ENCODE assay signal across 13 cellular contexts in the genomic region with DNA sequence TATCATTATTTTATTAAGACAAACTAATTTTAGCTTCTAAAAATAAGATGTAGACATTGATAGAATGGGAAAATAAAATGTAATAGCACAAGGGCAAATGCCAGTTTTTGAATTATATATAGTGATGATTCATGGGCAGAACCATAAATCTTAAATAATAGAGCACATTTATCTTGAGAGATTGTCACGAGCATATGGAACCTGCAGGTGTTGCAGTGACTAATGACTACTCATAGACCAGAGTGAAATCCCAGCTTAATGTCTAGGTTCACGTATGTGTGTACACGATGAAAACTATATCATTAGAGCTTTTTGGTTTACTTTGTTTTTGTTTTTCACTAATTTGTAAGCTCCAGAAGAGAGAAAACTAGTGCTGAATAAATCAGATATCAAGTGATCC.
DNase-seq lines count a peak whose midpoint lies in the region.
"Had no signal": no experiment of that assay in that cellular context is flagged by ENCODE, and none has a peak within 500 bp of the region (broad histone marks: within the 10 kb centered on the region; RNA-seq: fewer than 3 reads in every experiment).

No MANE protein-coding gene starts in this region.

- peak; percentile 67 for DNase-seq in DMS153 treated with DMSO at 0.1 percent for 48 hours (lab: John Stamatoyannopoulos, UW; ENCODE audit: unreplicated experiment)
- DNase-seq in NCI-H1436 (lab: John Stamatoyannopoulos, UW) = peak; percentile 60
- DNase-seq in NCI-H748 treated with DMSO at 0.1 percent for 48 hours (lab: John Stamatoyannopoulos, UW) = peak; percentile 64
- peak; percentile 73 for DNase-seq in epithelial cell of prostate (ENCODE audit: low read depth, low spot score)
- DNase-seq in cardiac septum (ENCODE audit: low spot score) = no peak
- no peak for DNase-seq in medulla oblongata (ENCODE audit: extremely low spot score)
- DNase-seq in ACHN = no peak
- DNase-seq in stimulated activated naive CD4-positive, alpha-beta T cell (lab: John Stamatoyannopoulos, UW) = no peak
- DNase-seq: activated CD4-positive, alpha-beta T cell treated with anti-CD3 and anti-CD28 coated beads, Interleukin-2, amount 50 U/mL, for 4 hours; activated effector memory CD4-positive, alpha-beta T cell treated with anti-CD3 and anti-CD28 coated beads, Interleukin-2, amount 50 U/mL, for 16 hours; Karpas-422; lower lobe of right lung; T-helper 17 cell had no signal

- H3K27ac ChIP-seq in epithelial cell of prostate = no peak overlapping the region
- H3K27ac ChIP-seq: lower lobe of right lung had no signal

- in situ Hi-C loops in ACHN (cut with HindIII; ENCODE audit: low pct_ligation_motif_present, low pct_unique_long_range_greater_than_20kb, low sequenced_read_pairs) = no loop called here

- intact Hi-C loops in cardiac septum (cut with DNase I) = no loop called here

Comparison
In these comparisons a context has a peak if more than half of its experiments do, and no peak if none do; other contexts are left out.
1. DNase-seq: peak in DMS153 treated with DMSO at 0.1 percent for 48 hours (single experiment), NCI-H1436 (single experiment), NCI-H748 treated with DMSO at 0.1 percent for 48 hours (single experiment) and epithelial cell of prostate (single experiment); none in cardiac septum (single experiment), medulla oblongata (single experiment), ACHN (single experiment) and stimulated activated naive CD4-positive, alpha-beta T cell (0 of 6).